11 cellular contexts compared by ENCODE assay signal in genomic region chr17:57949649-57950048, GRCh38. TPM values are rescaled to one million over a fixed set of nuclear protein-coding genes. Genes with fewer than 3 reads are reported as not detected.
A peak's percentile ranks its signal among the peaks of the same experiment; 100 is the strongest.
DNase-seq lines count a peak whose midpoint lies in the region; ATAC-seq and TF ChIP-seq lines count a peak whose summit lies in the region.
"Had no signal": no experiment of that assay in that cellular context is flagged by ENCODE, and none has a peak within 500 bp of the region (broad histone marks: within the 10 kb centered on the region; RNA-seq: fewer than 3 reads in every experiment).

No MANE protein-coding gene starts in this region.

- TF ChIP-seq CTCF in brain microvascular endothelial cell (IDR thresholded peaks at IDR 0.05; ENCODE audit: low read depth, low read length, missing control alignments) = no peak

- no peak overlapping the region for H3K4me3 ChIP-seq in brain microvascular endothelial cell (ENCODE audit: low read depth, low read length)

- DNase-seq in M059J (ENCODE audit: low read depth) (peak; percentile 63), brain microvascular endothelial cell (no peak), medulla oblongata (ENCODE audit: extremely low spot score) (peak; percentile 49), kidney tubule cell (ENCODE audit: low spot score) (no peak), epidermal melanocyte (ENCODE audit: insufficient read length, low spot score) (no peak)
- DNase-seq in activated CD8-positive, alpha-beta memory T cell treated with anti-CD3 and anti-CD28 coated beads, Interleukin-2, amount 50 U/mL, for 4 hours = no peak
- DNase-seq: endodermal cell, NCI-H2227 treated with DMSO at 0.1 percent for 48 hours had no signal

- no peaks in the 10 kb centered on the region for H3K36me3 ChIP-seq in brain microvascular endothelial cell (replicated peaks)

- peak overlapping the region; percentile 21 for H3K27ac ChIP-seq in brain microvascular endothelial cell
- peak overlapping the region; percentile 88 for H3K27ac ChIP-seq in temporal lobe (ENCODE audit: low read depth, low read length)

- no peak for ATAC-seq in GM21528 (IDR thresholded peaks at IDR 0.05; ENCODE audit: low FRiP score, unreplicated experiment)
- ATAC-seq: left lobe of liver had no signal

- H3K27me3 ChIP-seq in brain microvascular endothelial cell (replicated peaks) = no peaks in the 10 kb centered on the region

- in situ Hi-C loops in brain microvascular endothelial cell (cut with HindIII; ENCODE audit: low pct_ligation_motif_present, low sequenced_read_pairs) = no loop called here

RNA-seq across cellular contexts. Expression of gene CUEDC1, which starts 5.6 kb away (rescaled TPM):
- 4.4 and 16.2 TPM in 2 replicates for total RNA-seq in M059J (2014; rRNA removed; shearing (Covaris generic))
- total RNA-seq in temporal lobe = 9.1 TPM

RNA-seq across cellular contexts. Expression of gene VEZF1, which starts 38.4 kb away (rescaled TPM):
- total RNA-seq in M059J (2014; rRNA removed; shearing (Covaris generic)) = 62.4 and 63.3 TPM in 2 replicates
- 55.6 TPM for total RNA-seq in temporal lobe

RNA-seq across cellular contexts. Expression of gene SRSF1, which starts 57.4 kb away (rescaled TPM):
- total RNA-seq in M059J (2014; rRNA removed; shearing (Covaris generic)) = 336 and 365 TPM in 2 replicates
- total RNA-seq in temporal lobe = 217 TPM

Comparison
In these comparisons a context has a peak if more than half of its experiments do, and no peak if none do; other contexts are left out.
1. DNase-seq: peak in M059J (single experiment) and medulla oblongata (single experiment); none in brain microvascular endothelial cell (single experiment), kidney tubule cell (single experiment), epidermal melanocyte (single experiment) and activated CD8-positive, alpha-beta memory T cell treated with anti-CD3 and anti-CD28 coated beads, Interleukin-2, amount 50 U/mL, for 4 hours (single experiment).